Comparison of ENCODE assay signal across 17 cellular contexts in the genomic region with DNA sequence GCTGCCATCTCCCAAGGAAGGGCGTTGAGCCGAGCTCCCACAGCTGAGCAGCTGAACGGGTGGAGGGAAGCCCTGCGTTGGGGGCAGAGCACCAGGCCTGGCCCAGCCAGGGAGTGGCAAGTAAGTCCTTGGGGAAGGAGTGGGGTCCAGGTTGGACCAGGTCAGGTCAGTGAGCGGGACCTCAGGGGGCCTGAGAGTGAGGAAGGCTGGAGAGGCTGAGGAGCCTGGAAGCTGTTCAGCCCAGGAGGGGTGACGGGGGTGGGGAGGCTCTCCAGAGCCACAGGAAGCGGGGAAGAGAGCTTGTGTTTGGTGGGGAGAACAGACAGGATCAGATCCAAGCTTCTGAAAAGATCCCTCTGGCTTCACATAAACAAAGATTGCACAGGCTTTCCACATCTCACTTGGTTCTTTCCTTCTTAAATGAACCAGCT. TPM values are rescaled to one million over a fixed set of nuclear protein-coding genes. Genes with fewer than 3 reads are reported as not detected.
A peak's percentile ranks its signal among the peaks of the same experiment; 100 is the strongest.
DNase-seq lines count a peak whose midpoint lies in the region; ATAC-seq and TF ChIP-seq lines count a peak whose summit lies in the region.
"Had no signal": no experiment of that assay in that cellular context is flagged by ENCODE, and none has a peak within 500 bp of the region (broad histone marks: within the 10 kb centered on the region; RNA-seq: fewer than 3 reads in every experiment).

No MANE protein-coding gene starts in this region.

- peaks cover 40% of the 10 kb centered on the region for H3K4me1 Mint-ChIP-seq in central memory CD8-positive, alpha-beta T cell
- peaks cover 19% of the 10 kb centered on the region for H3K4me1 Mint-ChIP-seq in mesothelial cell of epicardium

- peak overlapping the region; percentile 6 for H3K4me3 Mint-ChIP-seq in central memory CD8-positive, alpha-beta T cell
- no peak overlapping the region for H3K4me3 Mint-ChIP-seq in mesothelial cell of epicardium
- H3K4me3 Mint-ChIP-seq: brain had no signal

- H3K27me3 Mint-ChIP-seq in central memory CD8-positive, alpha-beta T cell, result no peaks in the 10 kb centered on the region
- no peaks in the 10 kb centered on the region for H3K27me3 Mint-ChIP-seq in mesothelial cell of epicardium (ENCODE audit: low read depth)

- in situ Hi-C loops in brain microvascular endothelial cell (cut with HindIII; ENCODE audit: low pct_ligation_motif_present, low sequenced_read_pairs), result no loop called here

- H3K27me3 ChIP-seq in right atrium auricular region, result no peaks in the 10 kb centered on the region
- no peaks in the 10 kb centered on the region for H3K27me3 ChIP-seq in brain microvascular endothelial cell (replicated peaks)

- H3K4me3 ChIP-seq in right atrium auricular region (no peak overlapping the region), brain microvascular endothelial cell (ENCODE audit: low read depth, low read length) (no peak overlapping the region)
- H3K4me3 ChIP-seq: lower lobe of right lung had no signal

- no peak for DNase-seq in Right ventricle myocardium superior
- DNase-seq in right atrium auricular region (ENCODE audit: low spot score), result no peak
- DNase-seq in central memory CD8-positive, alpha-beta T cell (ENCODE audit: low spot score in 2 of 2), result no peak
- no peak for DNase-seq in mesothelial cell of epicardium (ENCODE audit: low spot score in 2 of 2, unreplicated experiment in 2 of 2)
- no peak for DNase-seq in brain microvascular endothelial cell
- no peak for DNase-seq in activated effector memory CD4-positive, alpha-beta T cell treated with Interleukin-2 at 50 U/mL for 16 hours
- no peak for DNase-seq in HT-29 (ENCODE audit: low spot score)
- no peak for DNase-seq in AG08396 (ENCODE audit: low spot score)
- DNase-seq: activated T-cell treated with anti-CD3 and anti-CD28 coated beads for 4 hours; AML-193; lower lobe of right lung; NCI-H1694; NCI-H526 treated with DMSO at 0.1 percent for 48 hours; stimulated activated CD4-positive, alpha-beta T cell treated with anti-CD3 and anti-CD28 coated beads, Interleukin-15, amount 100 ng/mL, for 24 hours had no signal

- peak; percentile 12 for ATAC-seq in Right ventricle myocardium superior (ENCODE audit: poor library complexity)
- no peak for ATAC-seq in central memory CD8-positive, alpha-beta T cell (replicated peaks; ENCODE audit: extremely low read depth, poor library complexity, severe bottlenecking)

- no peaks in the 10 kb centered on the region for H3K4me1 ChIP-seq in right atrium auricular region
- H3K4me1 ChIP-seq: parathyroid adenoma had no signal

- H3K27ac ChIP-seq in right atrium auricular region (no peak overlapping the region), brain microvascular endothelial cell (no peak overlapping the region)
- H3K27ac ChIP-seq: KMS-11, lower lobe of right lung, parathyroid adenoma had no signal

- TF ChIP-seq CTCF in right atrium auricular region (IDR thresholded peaks at IDR 0.05) (no peak), mesothelial cell of epicardium (IDR thresholded peaks at IDR 0.05; ENCODE audit: unreplicated experiment) (no peak), brain microvascular endothelial cell (IDR thresholded peaks at IDR 0.05; ENCODE audit: low read depth, low read length, missing control alignments) (no peak)

- no peaks in the 10 kb centered on the region for H3K9me3 ChIP-seq in right atrium auricular region
- H3K9me3 ChIP-seq: lower lobe of right lung had no signal

- intact Hi-C loops in Right ventricle myocardium superior (cut with DNase I), result no loop called here

- H3K27ac Mint-ChIP-seq in central memory CD8-positive, alpha-beta T cell (ENCODE audit: low read depth), result peak overlapping the region; percentile 80
- peak overlapping the region; percentile 31 for H3K27ac Mint-ChIP-seq in mesothelial cell of epicardium

- no peaks in the 10 kb centered on the region for H3K9me3 Mint-ChIP-seq in central memory CD8-positive, alpha-beta T cell
- no peaks in the 10 kb centered on the region for H3K9me3 Mint-ChIP-seq in mesothelial cell of epicardium
- H3K9me3 Mint-ChIP-seq: brain had no signal

- no peaks in the 10 kb centered on the region for H3K36me3 ChIP-seq in right atrium auricular region
- H3K36me3 ChIP-seq in brain microvascular endothelial cell (replicated peaks), result no peaks in the 10 kb centered on the region
- H3K36me3 ChIP-seq: lower lobe of right lung had no signal

- H3K36me3 Mint-ChIP-seq in central memory CD8-positive, alpha-beta T cell (ENCODE audit: insufficient read depth), result peaks cover 6% of the 10 kb centered on the region
- H3K36me3 Mint-ChIP-seq in mesothelial cell of epicardium, result no peaks in the 10 kb centered on the region
- H3K36me3 Mint-ChIP-seq: brain had no signal

RNA-seq across cellular contexts. Expression of gene ATP12A, which starts 55.4 kb away (rescaled TPM):
- total RNA-seq in Right ventricle myocardium superior (not detected), right atrium auricular region (not detected), mesothelial cell of epicardium (0.80 to 1.3 TPM (median 1.1 TPM) in 3 replicates)
- not detected in 2 replicates for total RNA-seq in HT-29 (2014; rRNA removed; shearing (Covaris generic))
